9 cellular contexts compared by ENCODE assay signal in genomic region chr14:105487986-105488777, GRCh38. TPM values are rescaled to one million over a fixed set of nuclear protein-coding genes. Genes with fewer than 3 reads are reported as not detected.
DNase-seq lines count a peak whose midpoint lies in the region; TF ChIP-seq lines count a peak whose summit lies in the region.
"Had no signal": no experiment of that assay in that cellular context is flagged by ENCODE, and none has a peak within 500 bp of the region (broad histone marks: within the 10 kb centered on the region; RNA-seq: fewer than 3 reads in every experiment).

No MANE protein-coding gene starts in this region.

- H3K9ac ChIP-seq in BLaER1 = peak overlapping the region; percentile 72
- peak overlapping the region; percentile 61 for H3K9ac ChIP-seq in OCI-LY1 (ENCODE audit: low read length)
- peak overlapping the region; percentile 87 to 96 for H3K9ac ChIP-seq in colonic mucosa (ENCODE audit: low read depth in 2 of 2, low read length in 2 of 2)
- H3K9ac ChIP-seq in neural cell (ENCODE audit: low read length) = no peak overlapping the region

- TF ChIP-seq CTCF in OCI-LY1 (IDR thresholded peaks at IDR 0.05; ENCODE audit: low read length) = no peak
- TF ChIP-seq CTCF in colonic mucosa (IDR thresholded peaks at IDR 0.05) = no peak
- no peak for TF ChIP-seq CTCF in neural cell (IDR thresholded peaks at IDR 0.05; ENCODE audit: poor library complexity, severe bottlenecking)

- H3K4me1 ChIP-seq in BLaER1 (peaks cover 76% of the 10 kb centered on the region), OCI-LY1 (ENCODE audit: insufficient read depth, low read length, severe bottlenecking) (peaks cover 40% of the 10 kb centered on the region), colonic mucosa (peaks cover 20% of the 10 kb centered on the region)

- H3K9me2 ChIP-seq in OCI-LY1 (ENCODE audit: low read depth, low read length) = no peaks in the 10 kb centered on the region
- no peaks in the 10 kb centered on the region for H3K9me2 ChIP-seq in neural cell (ENCODE audit: insufficient read depth, low read length)

- DNase-seq in colonic mucosa (peak; percentile 86), retina (no peak), dermis blood vessel endothelial cell (no peak), NCI-H146 treated with DMSO at 0.1 percent for 48 hours (lab: John Stamatoyannopoulos, UW; ENCODE audit: unreplicated experiment) (no peak), iPS-NIHi11 (ENCODE audit: low spot score) (no peak)
- DNase-seq: SJCRH30 had no signal

- H2AFZ ChIP-seq in OCI-LY1 (ENCODE audit: low read length) = no peak overlapping the region
- H2AFZ ChIP-seq in neural cell (ENCODE audit: low read depth, low read length) = no peak overlapping the region

- H3K4me3 ChIP-seq in BLaER1 = peak overlapping the region; percentile 72
- H3K4me3 ChIP-seq in OCI-LY1 (ENCODE audit: low read depth, low read length, poor library complexity, severe bottlenecking) = peak overlapping the region; percentile 59
- H3K4me3 ChIP-seq in colonic mucosa = peak overlapping the region; percentile 64
- peak overlapping the region; percentile 93 for H3K4me3 ChIP-seq in neural cell (ENCODE audit: low read length)

- H3K4me2 ChIP-seq in BLaER1 (peak overlapping the region; percentile 100), OCI-LY1 (ENCODE audit: low read length) (peak overlapping the region; percentile 82), neural cell (ENCODE audit: low read length) (no peak overlapping the region)

- peaks cover 40% of the 10 kb centered on the region for H3K27me3 ChIP-seq in BLaER1
- H3K27me3 ChIP-seq in OCI-LY1 (ENCODE audit: insufficient read depth, low read length) = peaks cover 15% of the 10 kb centered on the region
- H3K27me3 ChIP-seq in colonic mucosa = peaks cover 12% of the 10 kb centered on the region
- peaks cover 29% of the 10 kb centered on the region for H3K27me3 ChIP-seq in neural cell (ENCODE audit: insufficient read depth, low read depth, low read length)
- H3K27me3 ChIP-seq: SJCRH30 had no signal

- no peaks in the 10 kb centered on the region for H3K9me3 ChIP-seq in BLaER1
- H3K9me3 ChIP-seq in OCI-LY1 (ENCODE audit: low read length) = no peaks in the 10 kb centered on the region
- no peaks in the 10 kb centered on the region for H3K9me3 ChIP-seq in colonic mucosa
- no peaks in the 10 kb centered on the region for H3K9me3 ChIP-seq in neural cell (ENCODE audit: low read length)
- H3K9me3 ChIP-seq: SJCRH30 had no signal

- H3K36me3 ChIP-seq in BLaER1 (peaks cover 8% of the 10 kb centered on the region), OCI-LY1 (ENCODE audit: insufficient read depth, low read length) (no peaks in the 10 kb centered on the region), colonic mucosa (no peaks in the 10 kb centered on the region), neural cell (ENCODE audit: insufficient read depth, low read length) (no peaks in the 10 kb centered on the region)
- H3K36me3 ChIP-seq: SJCRH30 had no signal

- H4K20me1 ChIP-seq in BLaER1 (peaks cover 36% of the 10 kb centered on the region), OCI-LY1 (ENCODE audit: insufficient read depth, low read length) (no peaks in the 10 kb centered on the region), neural cell (ENCODE audit: insufficient read depth) (no peaks in the 10 kb centered on the region)

- H3K27ac ChIP-seq in BLaER1 = peak overlapping the region; percentile 58; the same call in 1 of the 2 replicates
- no peak overlapping the region for H3K27ac ChIP-seq in OCI-LY1 (ENCODE audit: low read depth, low read length, poor library complexity, severe bottlenecking)
- H3K27ac ChIP-seq in colonic mucosa = peak overlapping the region; percentile 96
- no peak overlapping the region for H3K27ac ChIP-seq in neural cell (ENCODE audit: low read length)

- no peak for TF ChIP-seq EP300 in neural cell (conservative IDR thresholded peaks at IDR 0.05; ENCODE audit: poor library complexity, severe bottlenecking)

- TF ChIP-seq RAD21 in neural cell (conservative IDR thresholded peaks at IDR 0.05) = no peak

- H3K79me2 ChIP-seq in OCI-LY1 (ENCODE audit: insufficient read depth, low read length) = no peaks in the 10 kb centered on the region
- no peaks in the 10 kb centered on the region for H3K79me2 ChIP-seq in neural cell (replicated peaks; ENCODE audit: insufficient read depth, low read length)

- H3F3A ChIP-seq in OCI-LY1 (ENCODE audit: insufficient read depth, low read length) (no peaks in the 10 kb centered on the region), neural cell (ENCODE audit: insufficient read depth, low read length, poor library complexity, severe bottlenecking) (no peaks in the 10 kb centered on the region)

- intact Hi-C loops in colonic mucosa (cut with DNase I) = loop anchor here (5.0 kb wide), 1 partner anchor 116 kb away; no protein-coding TSS in a partner anchor

TF ChIP-seq in neural cell, 6 proteins besides CTCF, POLR2A, EP300 and RAD21:
- no peak for TF ChIP-seq TAF1 (IDR thresholded peaks at IDR 0.05; ENCODE audit: low read depth)
- no peak for TF ChIP-seq POLR2AphosphoS5 (IDR thresholded peaks at IDR 0.05)
- TF ChIP-seq MXI1 (conservative IDR thresholded peaks at IDR 0.05; ENCODE audit: poor library complexity, severe bottlenecking) = no peak
- TF ChIP-seq EZH2 (IDR thresholded peaks at IDR 0.05; ENCODE audit: borderline replicate concordance, insufficient read depth, low read length, poor library complexity, severe bottlenecking) = no peak
- no peak for TF ChIP-seq REST (IDR thresholded peaks at IDR 0.05; ENCODE audit: borderline replicate concordance)
- TF ChIP-seq SMC3 (conservative IDR thresholded peaks at IDR 0.05; ENCODE audit: poor library complexity) = no peak
TF ChIP-seq in neural cell: peak in this region for 0.

RNA-seq across cellular contexts. Expression of gene CRIP1, which starts 1.5 kb away (rescaled TPM):
- total RNA-seq in colonic mucosa = 100 to 1,000 TPM in 1 of 2 donors, 10 to 100 TPM in 1; 97.1 to 220 TPM
- polyA plus RNA-seq in neural cell = 0.58 and 0.82 TPM in 2 replicates
- polyA minus RNA-seq in neural cell = 1.2 TPM in 1 of 2 replicates, not detected in the other
- total RNA-seq in dermis blood vessel endothelial cell = 0.42 and 0.68 TPM in 2 replicates

RNA-seq across cellular contexts. Expression of gene TEDC1, which starts 2.9 kb away (rescaled TPM):
- total RNA-seq in colonic mucosa (10 to 100 TPM; 15.0 to 55.7 TPM), dermis blood vessel endothelial cell (9.7 and 18.0 TPM in 2 replicates)
- 18.9 and 28.1 TPM in 2 replicates for polyA plus RNA-seq in neural cell
- 9.3 and 12.7 TPM in 2 replicates for polyA minus RNA-seq in neural cell

RNA-seq across cellular contexts. Expression of gene CRIP2, which starts 13.6 kb away (rescaled TPM):
- total RNA-seq in colonic mucosa (10 to 100 TPM; 11.3 to 20.3 TPM), dermis blood vessel endothelial cell (265 and 324 TPM in 2 replicates)
- 214 and 258 TPM in 2 replicates for polyA plus RNA-seq in neural cell
- polyA minus RNA-seq in neural cell = 85.4 and 87.6 TPM in 2 replicates

RNA-seq across cellular contexts. Expression of gene TMEM121, which starts 38.2 kb away (rescaled TPM):
- total RNA-seq in colonic mucosa (under 1 TPM; 0.82 TPM), dermis blood vessel endothelial cell (4.6 and 11.7 TPM in 2 replicates)
- polyA plus RNA-seq in neural cell = 19.5 and 26.6 TPM in 2 replicates
- polyA minus RNA-seq in neural cell = 21.2 and 26.3 TPM in 2 replicates

Comparison
In these comparisons a context has a peak if more than half of its experiments do, and no peak if none do; other contexts are left out.
1. H3K27ac ChIP-seq: peak in BLaER1 (single experiment) and colonic mucosa (single experiment); none in OCI-LY1 (single experiment) and neural cell (single experiment).
2. RNA of gene CRIP1, which starts 1.5 kb away (total RNA-seq): 97.1 to 220 TPM in colonic mucosa; 0.42 to 0.68 TPM in dermis blood vessel endothelial cell; every median in the first group is over 10 times any median in the second.
3. RNA of gene CRIP2, which starts 13.6 kb away (total RNA-seq): 265 to 324 TPM in dermis blood vessel endothelial cell; 11.3 to 20.3 TPM in colonic mucosa; every median in the first group is over 10 times any median in the second.
4. Peak in every context shown above with its lines, with median percentiles within 50 percentile points of each other: H3K4me3 ChIP-seq.